ENCODE assay signal across 17 cellular contexts in the genomic region with DNA sequence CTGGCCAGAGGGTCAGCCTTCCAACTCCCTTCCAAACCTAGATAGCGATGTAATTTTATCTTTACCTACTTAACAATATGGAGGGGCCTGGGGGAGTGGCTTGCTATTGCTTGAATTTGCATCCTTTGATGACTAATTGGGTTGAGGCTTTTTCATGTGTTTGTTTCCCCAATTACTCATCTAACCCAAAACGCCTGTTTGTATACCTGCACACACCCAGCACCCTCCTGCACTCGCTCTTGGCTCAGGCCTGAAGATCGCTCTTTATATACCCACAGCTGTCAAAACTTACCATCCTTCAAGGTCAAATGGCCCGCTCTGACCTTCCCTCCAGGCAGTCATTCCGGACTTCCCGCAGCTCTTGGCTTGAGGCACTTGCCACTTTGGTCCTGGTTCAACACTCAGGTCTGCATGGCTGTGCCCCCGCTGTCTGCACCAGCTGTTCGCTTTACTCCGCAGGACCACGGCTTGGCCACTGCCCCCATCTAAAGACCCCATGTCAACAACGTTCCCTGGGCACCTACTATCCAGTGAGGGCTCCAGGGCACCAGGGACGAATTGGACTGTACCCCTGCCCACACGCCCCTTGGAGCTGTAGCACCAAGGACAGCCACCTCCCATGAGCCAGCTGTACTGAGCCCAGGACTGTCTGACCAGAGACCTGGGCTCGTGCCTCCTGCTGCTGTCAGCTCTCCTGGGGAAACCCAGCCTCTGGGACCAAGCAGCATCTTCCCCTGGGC.
A peak's percentile ranks its signal among the peaks of the same experiment; 100 is the strongest.
DNase-seq lines count a peak whose midpoint lies in the region; ATAC-seq and TF ChIP-seq lines count a peak whose summit lies in the region.
"Had no signal": no experiment of that assay in that cellular context is flagged by ENCODE, and none has a peak within 500 bp of the region (broad histone marks: within the 10 kb centered on the region; RNA-seq: fewer than 3 reads in every experiment).

No MANE protein-coding gene starts in this region.

- CTCF ChIA-PET in RWPE1 (lab: Yijun Ruan, JAX) (interaction anchor here (0.6 kb wide), 2 partner anchors 254 to 452 kb away, joined by 3 to 4 read pairs; no protein-coding TSS in a partner anchor), WTC11 (lab: Charles Lee) (interaction anchor here (0.7 to 1.0 kb wide), 2 partner anchors 13 to 78 kb away, joined by 3 to 4 read pairs; no protein-coding TSS in a partner anchor)

- TF ChIP-seq CTCF in RWPE1 (conservative IDR thresholded peaks at IDR 0.05; ENCODE audit: low read depth) = no peak
- no peak for TF ChIP-seq CTCF in WTC11 (IDR thresholded peaks at IDR 0.05)

- H3K36me3 Mint-ChIP-seq in WTC11 = no peaks in the 10 kb centered on the region
- H3K36me3 Mint-ChIP-seq: CD8-positive, alpha-beta memory T cell had no signal

- no peak overlapping the region for H3K4me3 Mint-ChIP-seq in WTC11
- H3K4me3 Mint-ChIP-seq: CD8-positive, alpha-beta memory T cell had no signal

- no peak overlapping the region for H3K27ac Mint-ChIP-seq in WTC11
- H3K27ac Mint-ChIP-seq: CD8-positive, alpha-beta memory T cell had no signal

- intact Hi-C loops in Right ventricle myocardium inferior (cut with DNase I) (no loop called here), left cardiac atrium (cut with DNase I) (no loop called here)

- no peak overlapping the region for H3K27ac ChIP-seq in RWPE1
- H3K27ac ChIP-seq: BLaER1 treated with 17β-estradiol and CSF1 and Interleukin-3, amounts not matched to agents 10 nM and 100 nM; SJSA1 had no signal

- POLR2A ChIA-PET in RWPE1 (lab: Yijun Ruan, JAX; ENCODE audit: low non-redundant PET) (no interaction called here), WTC11 (lab: Charles Lee) (interaction anchor here (0.5 to 0.8 kb wide), 2 partner anchors 23 to 280 kb away, joined by 3 to 6 read pairs; no protein-coding TSS in a partner anchor)

- no peaks in the 10 kb centered on the region for H3K27me3 Mint-ChIP-seq in WTC11 (ENCODE audit: low read depth)

- H3K4me1 Mint-ChIP-seq in WTC11 = peaks cover 4% of the 10 kb centered on the region
- H3K4me1 Mint-ChIP-seq: CD8-positive, alpha-beta memory T cell had no signal

- ATAC-seq in Right ventricle myocardium inferior (no peak), left cardiac atrium (no peak), WTC11 (no peak), GM21381 (IDR thresholded peaks at IDR 0.05; ENCODE audit: unreplicated experiment) (no peak), HG03432 (IDR thresholded peaks at IDR 0.05; ENCODE audit: unreplicated experiment) (no peak)

- peaks cover 5% of the 10 kb centered on the region for H3K9me3 Mint-ChIP-seq in WTC11
- H3K9me3 Mint-ChIP-seq: CD8-positive, alpha-beta memory T cell had no signal

- DNase-seq in Right ventricle myocardium inferior (ENCODE audit: missing footprints) (peak; percentile 64), left cardiac atrium (no peak), RWPE1 (ENCODE audit: low spot score) (peak; percentile 61), mesenteric fat pad (ENCODE audit: low spot score) (peak; percentile 75), WTC11 (ENCODE audit: low spot score) (no peak)
- DNase-seq: CD8-positive, alpha-beta memory T cell; DMS79; GOT3; IMR-90; Kasumi-1; NCI-H1417 treated with DMSO at 0.1 percent for 48 hours; NCI-H1930; NCI-H69 had no signal

TF ChIP-seq in WTC11, 78 proteins besides CTCF, POLR2A, EP300 and RAD21:
- TF ChIP-seq CREM (CRISPR knock-in tag; IDR thresholded peaks at IDR 0.05) (no peak), ZNF671 (CRISPR knock-in tag; IDR thresholded peaks at IDR 0.05) (no peak), FOXK1 (CRISPR knock-in tag; IDR thresholded peaks at IDR 0.05) (no peak), GRHL2 (CRISPR knock-in tag; IDR thresholded peaks at IDR 0.05; ENCODE audit: insufficient replicate concordance, severe bottlenecking) (no peak), CREB1 (CRISPR knock-in tag; IDR thresholded peaks at IDR 0.05) (no peak), SOX15 (CRISPR knock-in tag; IDR thresholded peaks at IDR 0.05) (no peak), CBFB (CRISPR knock-in tag; IDR thresholded peaks at IDR 0.05; ENCODE audit: low read depth) (no peak), SMAD4 (CRISPR knock-in tag; IDR thresholded peaks at IDR 0.05) (no peak), SMAD3 (CRISPR knock-in tag; IDR thresholded peaks at IDR 0.05; ENCODE audit: borderline replicate concordance) (no peak), NR2C2 (CRISPR knock-in tag; IDR thresholded peaks at IDR 0.05) (no peak), NR1H2 (CRISPR knock-in tag; IDR thresholded peaks at IDR 0.05) (no peak), JAZF1 (CRISPR knock-in tag; IDR thresholded peaks at IDR 0.05) (no peak), ZNF232 (CRISPR knock-in tag; IDR thresholded peaks at IDR 0.05) (no peak), NFYB (CRISPR knock-in tag; conservative IDR thresholded peaks at IDR 0.05; ENCODE audit: low read depth) (no peak), ATF1 (CRISPR knock-in tag; IDR thresholded peaks at IDR 0.05) (no peak)
- TF ChIP-seq, protein P1, sequence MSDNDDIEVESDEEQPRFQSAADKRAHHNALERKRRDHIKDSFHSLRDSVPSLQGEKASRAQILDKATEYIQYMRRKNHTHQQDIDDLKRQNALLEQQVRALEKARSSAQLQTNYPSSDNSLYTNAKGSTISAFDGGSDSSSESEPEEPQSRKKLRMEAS (CRISPR knock-in tag; IDR thresholded peaks at IDR 0.05) = no peak
- TF ChIP-seq, protein P2, sequence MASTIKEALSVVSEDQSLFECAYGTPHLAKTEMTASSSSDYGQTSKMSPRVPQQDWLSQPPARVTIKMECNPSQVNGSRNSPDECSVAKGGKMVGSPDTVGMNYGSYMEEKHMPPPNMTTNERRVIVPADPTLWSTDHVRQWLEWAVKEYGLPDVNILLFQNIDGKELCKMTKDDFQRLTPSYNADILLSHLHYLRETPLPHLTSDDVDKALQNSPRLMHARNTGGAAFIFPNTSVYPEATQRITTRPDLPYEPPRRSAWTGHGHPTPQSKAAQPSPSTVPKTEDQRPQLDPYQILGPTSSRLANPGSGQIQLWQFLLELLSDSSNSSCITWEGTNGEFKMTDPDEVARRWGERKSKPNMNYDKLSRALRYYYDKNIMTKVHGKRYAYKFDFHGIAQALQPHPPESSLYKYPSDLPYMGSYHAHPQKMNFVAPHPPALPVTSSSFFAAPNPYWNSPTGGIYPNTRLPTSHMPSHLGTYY (CRISPR knock-in tag; IDR thresholded peaks at IDR 0.05) = no peak
- TF ChIP-seq, protein P3, sequence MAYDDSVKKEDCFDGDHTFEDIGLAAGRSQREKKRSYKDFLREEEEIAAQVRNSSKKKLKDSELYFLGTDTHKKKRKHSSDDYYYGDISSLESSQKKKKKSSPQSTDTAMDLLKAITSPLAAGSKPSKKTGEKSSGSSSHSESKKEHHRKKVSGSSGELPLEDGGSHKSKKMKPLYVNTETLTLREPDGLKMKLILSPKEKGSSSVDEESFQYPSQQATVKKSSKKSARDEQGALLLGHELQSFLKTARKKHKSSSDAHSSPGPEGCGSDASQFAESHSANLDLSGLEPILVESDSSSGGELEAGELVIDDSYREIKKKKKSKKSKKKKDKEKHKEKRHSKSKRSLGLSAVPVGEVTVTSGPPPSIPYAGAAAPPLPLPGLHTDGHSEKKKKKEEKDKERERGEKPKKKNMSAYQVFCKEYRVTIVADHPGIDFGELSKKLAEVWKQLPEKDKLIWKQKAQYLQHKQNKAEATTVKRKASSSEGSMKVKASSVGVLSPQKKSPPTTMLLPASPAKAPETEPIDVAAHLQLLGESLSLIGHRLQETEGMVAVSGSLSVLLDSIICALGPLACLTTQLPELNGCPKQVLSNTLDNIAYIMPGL (CRISPR knock-in tag; IDR thresholded peaks at IDR 0.05) = no peak
- TF ChIP-seq, protein P4, sequence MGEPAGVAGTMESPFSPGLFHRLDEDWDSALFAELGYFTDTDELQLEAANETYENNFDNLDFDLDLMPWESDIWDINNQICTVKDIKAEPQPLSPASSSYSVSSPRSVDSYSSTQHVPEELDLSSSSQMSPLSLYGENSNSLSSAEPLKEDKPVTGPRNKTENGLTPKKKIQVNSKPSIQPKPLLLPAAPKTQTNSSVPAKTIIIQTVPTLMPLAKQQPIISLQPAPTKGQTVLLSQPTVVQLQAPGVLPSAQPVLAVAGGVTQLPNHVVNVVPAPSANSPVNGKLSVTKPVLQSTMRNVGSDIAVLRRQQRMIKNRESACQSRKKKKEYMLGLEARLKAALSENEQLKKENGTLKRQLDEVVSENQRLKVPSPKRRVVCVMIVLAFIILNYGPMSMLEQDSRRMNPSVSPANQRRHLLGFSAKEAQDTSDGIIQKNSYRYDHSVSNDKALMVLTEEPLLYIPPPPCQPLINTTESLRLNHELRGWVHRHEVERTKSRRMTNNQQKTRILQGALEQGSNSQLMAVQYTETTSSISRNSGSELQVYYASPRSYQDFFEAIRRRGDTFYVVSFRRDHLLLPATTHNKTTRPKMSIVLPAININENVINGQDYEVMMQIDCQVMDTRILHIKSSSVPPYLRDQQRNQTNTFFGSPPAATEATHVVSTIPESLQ (CRISPR knock-in tag; IDR thresholded peaks at IDR 0.05) = no peak

Comparison
In these comparisons a context has a peak if more than half of its experiments do, and no peak if none do; other contexts are left out.
1. DNase-seq: peak in Right ventricle myocardium inferior (single experiment), RWPE1 (single experiment) and mesenteric fat pad (single experiment); none in left cardiac atrium (single experiment) and WTC11 (single experiment).